In genomic region chr22:46915978-46916730, GRCh38 we compare ENCODE assay signal across 1 cellular context.
TF ChIP-seq lines count a peak whose summit lies in the region.

No MANE protein-coding gene starts in this region.

TF ChIP-seq in H1, 55 proteins besides CTCF, POLR2A, EP300 and RAD21:
- TF ChIP-seq CHD2 (IDR thresholded peaks at IDR 0.05; ENCODE audit: low read length) (no peak), POU5F1 (IDR thresholded peaks at IDR 0.05; ENCODE audit: low read depth, low read length) (no peak), RFX5 (IDR thresholded peaks at IDR 0.05; ENCODE audit: borderline replicate concordance, low read depth, low read length) (no peak), KDM4A (IDR thresholded peaks at IDR 0.05; ENCODE audit: low read depth, low read length, severe bottlenecking) (no peak), MAFK (IDR thresholded peaks at IDR 0.05; ENCODE audit: low read depth, low read length) (no peak), NRF1 (IDR thresholded peaks at IDR 0.05; ENCODE audit: low read depth, low read length) (no peak), SAP30 (IDR thresholded peaks at IDR 0.05; ENCODE audit: insufficient read depth, insufficient replicate concordance, low read length) (no peak), YY1 (IDR thresholded peaks at IDR 0.05; ENCODE audit: low read depth, low read length) (no peak), CEBPB (IDR thresholded peaks at IDR 0.05; ENCODE audit: low read depth, low read length) (no peak), CBX5 (IDR thresholded peaks at IDR 0.05; ENCODE audit: low read depth, low read length) (no peak), RBBP5 (IDR thresholded peaks at IDR 0.05; ENCODE audit: borderline replicate concordance, low read depth, low read length) (no peak), CTBP2 (IDR thresholded peaks at IDR 0.05; ENCODE audit: borderline replicate concordance, insufficient read depth, insufficient read length, low read length) (no peak), JUND (IDR thresholded peaks at IDR 0.05; ENCODE audit: low read length) (no peak)
- TF ChIP-seq, protein P1, sequence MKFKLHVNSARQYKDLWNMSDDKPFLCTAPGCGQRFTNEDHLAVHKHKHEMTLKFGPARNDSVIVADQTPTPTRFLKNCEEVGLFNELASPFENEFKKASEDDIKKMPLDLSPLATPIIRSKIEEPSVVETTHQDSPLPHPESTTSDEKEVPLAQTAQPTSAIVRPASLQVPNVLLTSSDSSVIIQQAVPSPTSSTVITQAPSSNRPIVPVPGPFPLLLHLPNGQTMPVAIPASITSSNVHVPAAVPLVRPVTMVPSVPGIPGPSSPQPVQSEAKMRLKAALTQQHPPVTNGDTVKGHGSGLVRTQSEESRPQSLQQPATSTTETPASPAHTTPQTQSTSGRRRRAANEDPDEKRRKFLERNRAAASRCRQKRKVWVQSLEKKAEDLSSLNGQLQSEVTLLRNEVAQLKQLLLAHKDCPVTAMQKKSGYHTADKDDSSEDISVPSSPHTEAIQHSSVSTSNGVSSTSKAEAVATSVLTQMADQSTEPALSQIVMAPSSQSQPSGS (IDR thresholded peaks at IDR 0.05; ENCODE audit: low read length): no peak
